25 cellular contexts compared by ENCODE assay signal in genomic region chr13:64505511-64505910, GRCh38.
DNase-seq lines count a peak whose midpoint lies in the region; ATAC-seq and TF ChIP-seq lines count a peak whose summit lies in the region.
"Had no signal": no experiment of that assay in that cellular context is flagged by ENCODE, and none has a peak within 500 bp of the region (broad histone marks: within the 10 kb centered on the region; RNA-seq: fewer than 3 reads in every experiment).

No MANE protein-coding gene starts in this region.

- H3K27ac Mint-ChIP-seq in activated naive CD4-positive, alpha-beta T cell treated with anti-CD3 and anti-CD28 coated beads for 36 hours, result no peak overlapping the region
- no peak overlapping the region for H3K27ac Mint-ChIP-seq in stimulated activated effector memory CD8-positive, alpha-beta T cell treated with anti-CD3 and anti-CD28 coated beads, Interleukin-12 subunit alpha, Interleukin-12 subunit beta, amount 100 ng/mL, for 72 hours
- H3K27ac Mint-ChIP-seq: naive thymus-derived CD8-positive, alpha-beta T cell; progenitor cell of endocrine pancreas; T-helper 17 cell had no signal

- H3K36me3 Mint-ChIP-seq in activated naive CD4-positive, alpha-beta T cell treated with anti-CD3 and anti-CD28 coated beads for 36 hours (ENCODE audit: low read depth), result no peaks in the 10 kb centered on the region
- no peaks in the 10 kb centered on the region for H3K36me3 Mint-ChIP-seq in stimulated activated effector memory CD8-positive, alpha-beta T cell treated with anti-CD3 and anti-CD28 coated beads, Interleukin-12 subunit alpha, Interleukin-12 subunit beta, amount 100 ng/mL, for 72 hours
- H3K36me3 Mint-ChIP-seq: naive thymus-derived CD8-positive, alpha-beta T cell had no signal

- H3K4me2 ChIP-seq in MM.1S (ENCODE audit: low read depth, low read length), result no peak overlapping the region
- H3K4me2 ChIP-seq: smooth muscle cell had no signal

- peaks cover 5% of the 10 kb centered on the region for H3K9me3 Mint-ChIP-seq in activated naive CD4-positive, alpha-beta T cell treated with anti-CD3 and anti-CD28 coated beads for 36 hours
- H3K9me3 Mint-ChIP-seq in stimulated activated effector memory CD8-positive, alpha-beta T cell treated with anti-CD3 and anti-CD28 coated beads, Interleukin-12 subunit alpha, Interleukin-12 subunit beta, amount 100 ng/mL, for 72 hours, result peaks cover 12% of the 10 kb centered on the region

- intact Hi-C loops in activated naive CD4-positive, alpha-beta T cell treated with anti-CD3 and anti-CD28 coated beads for 36 hours (cut with micrococcal nuclease), result no loop called here

- H3K9me2 ChIP-seq in MM.1S (replicated peaks; ENCODE audit: insufficient read depth, low read length), result no peaks in the 10 kb centered on the region

- H3K27me3 ChIP-seq in MM.1S (replicated peaks; ENCODE audit: insufficient read depth, low read length), result no peaks in the 10 kb centered on the region
- H3K27me3 ChIP-seq: colonic mucosa, gastrocnemius medialis had no signal

- CTCF ChIA-PET in activated naive CD4-positive, alpha-beta T cell treated with anti-CD3 and anti-CD28 coated beads for 36 hours (lab: Charles Lee), result no interaction called here

- H3K36me3 ChIP-seq in MM.1S (replicated peaks; ENCODE audit: insufficient read depth, low read length), result no peaks in the 10 kb centered on the region
- H3K36me3 ChIP-seq: colonic mucosa, gastrocnemius medialis had no signal

- H3K4me3 ChIP-seq in MM.1S (ENCODE audit: low read length), result no peak overlapping the region
- H3K4me3 ChIP-seq: colonic mucosa, gastrocnemius medialis, smooth muscle cell had no signal

- no peak for ATAC-seq in HG02623 (IDR thresholded peaks at IDR 0.05; ENCODE audit: unreplicated experiment)
- no peak for ATAC-seq in stimulated activated effector memory CD8-positive, alpha-beta T cell treated with anti-CD3 and anti-CD28 coated beads, Interleukin-12 subunit alpha, Interleukin-12 subunit beta, amount 100 ng/mL, for 72 hours
- ATAC-seq: gastrocnemius medialis; naive thymus-derived CD8-positive, alpha-beta T cell; T-helper 17 cell had no signal

- no peaks in the 10 kb centered on the region for H3K4me1 Mint-ChIP-seq in activated naive CD4-positive, alpha-beta T cell treated with anti-CD3 and anti-CD28 coated beads for 36 hours (ENCODE audit: low read depth)
- no peaks in the 10 kb centered on the region for H3K4me1 Mint-ChIP-seq in stimulated activated effector memory CD8-positive, alpha-beta T cell treated with anti-CD3 and anti-CD28 coated beads, Interleukin-12 subunit alpha, Interleukin-12 subunit beta, amount 100 ng/mL, for 72 hours
- H3K4me1 Mint-ChIP-seq: naive thymus-derived CD8-positive, alpha-beta T cell; T-helper 17 cell had no signal

- no peaks in the 10 kb centered on the region for H3K4me1 ChIP-seq in MM.1S (ENCODE audit: low read length)
- H3K4me1 ChIP-seq: colonic mucosa, gastrocnemius medialis had no signal

- H3K27ac ChIP-seq in epithelial cell of prostate (no peak overlapping the region), MM.1S (ENCODE audit: low read length) (no peak overlapping the region)
- H3K27ac ChIP-seq: C4-2B, colonic mucosa, gastrocnemius medialis, VCaP had no signal

- H2AFZ ChIP-seq in MM.1S (ENCODE audit: low read length), result no peak overlapping the region

- peak; percentile 3 for DNase-seq in activated naive CD4-positive, alpha-beta T cell treated with anti-CD3 and anti-CD28 coated beads for 36 hours
- no peak for DNase-seq in activated naive CD4-positive, alpha-beta T cell (lab: John Stamatoyannopoulos, UW)
- DNase-seq in RPMI7951 (ENCODE audit: low read depth) (peak; percentile 18), epithelial cell of prostate (ENCODE audit: low read depth, low spot score) (peak; percentile 45), MM.1S (no peak), NCI-H69 (lab: John Stamatoyannopoulos, UW) (no peak)
- no peak for DNase-seq in stimulated activated effector memory CD8-positive, alpha-beta T cell treated with anti-CD3 and anti-CD28 coated beads, Interleukin-12 subunit alpha, Interleukin-12 subunit beta, amount 100 ng/mL, for 72 hours (ENCODE audit: low spot score in 2 of 2)
- DNase-seq: activated naive CD4-positive, alpha-beta T cell treated with Interleukin-2 at 50 U/mL for 16 hours; aorta; colonic mucosa; gastrocnemius medialis; HCEC 1CT; KG1; naive thymus-derived CD8-positive, alpha-beta T cell; NCI-H1092 treated with DMSO at 0.1 percent for 48 hours; NCI-H2107; NCI-H510A treated with DMSO at 0.1 percent for 48 hours; SHP77 treated with DMSO at 0.1 percent for 48 hours; stimulated activated CD4-positive, alpha-beta T cell treated with anti-CD3 and anti-CD28 coated beads, Interleukin-4, amount 100 ng/mL, for 1 hour; T-helper 17 cell had no signal

- H3F3A ChIP-seq in MM.1S (ENCODE audit: insufficient read depth, low read length), result no peaks in the 10 kb centered on the region

- no peaks in the 10 kb centered on the region for H3K27me3 Mint-ChIP-seq in activated naive CD4-positive, alpha-beta T cell treated with anti-CD3 and anti-CD28 coated beads for 36 hours (ENCODE audit: low read depth)
- H3K27me3 Mint-ChIP-seq: naive thymus-derived CD8-positive, alpha-beta T cell; progenitor cell of endocrine pancreas; T-helper 17 cell had no signal

- H3K79me2 ChIP-seq in MM.1S (ENCODE audit: low read length), result no peaks in the 10 kb centered on the region

- H3K9ac ChIP-seq in MM.1S (ENCODE audit: low read length), result no peak overlapping the region

- H4K20me1 ChIP-seq in MM.1S (ENCODE audit: insufficient read depth, low read length), result no peaks in the 10 kb centered on the region

- H3K9me3 ChIP-seq in MM.1S (replicated peaks; ENCODE audit: insufficient read depth, low read length), result no peaks in the 10 kb centered on the region
- H3K9me3 ChIP-seq: colonic mucosa, gastrocnemius medialis had no signal

- no peak for TF ChIP-seq CTCF in MM.1S (IDR thresholded peaks at IDR 0.05; ENCODE audit: low read length)

- H3K4me3 Mint-ChIP-seq in activated naive CD4-positive, alpha-beta T cell treated with anti-CD3 and anti-CD28 coated beads for 36 hours, result no peak overlapping the region
- H3K4me3 Mint-ChIP-seq in stimulated activated effector memory CD8-positive, alpha-beta T cell treated with anti-CD3 and anti-CD28 coated beads, Interleukin-12 subunit alpha, Interleukin-12 subunit beta, amount 100 ng/mL, for 72 hours, result no peak overlapping the region
- H3K4me3 Mint-ChIP-seq: naive thymus-derived CD8-positive, alpha-beta T cell; T-helper 17 cell had no signal

Comparison
In these comparisons a context has a peak if more than half of its experiments do, and no peak if none do; other contexts are left out.
1. DNase-seq: peak in activated naive CD4-positive, alpha-beta T cell treated with anti-CD3 and anti-CD28 coated beads for 36 hours (single experiment), RPMI7951 (single experiment) and epithelial cell of prostate (single experiment); none in activated naive CD4-positive, alpha-beta T cell (0 of 4), stimulated activated effector memory CD8-positive, alpha-beta T cell treated with anti-CD3 and anti-CD28 coated beads, Interleukin-12 subunit alpha, Interleukin-12 subunit beta, amount 100 ng/mL, for 72 hours (0 of 2), MM.1S (single experiment) and NCI-H69 (single experiment).